In the genomic region with DNA sequence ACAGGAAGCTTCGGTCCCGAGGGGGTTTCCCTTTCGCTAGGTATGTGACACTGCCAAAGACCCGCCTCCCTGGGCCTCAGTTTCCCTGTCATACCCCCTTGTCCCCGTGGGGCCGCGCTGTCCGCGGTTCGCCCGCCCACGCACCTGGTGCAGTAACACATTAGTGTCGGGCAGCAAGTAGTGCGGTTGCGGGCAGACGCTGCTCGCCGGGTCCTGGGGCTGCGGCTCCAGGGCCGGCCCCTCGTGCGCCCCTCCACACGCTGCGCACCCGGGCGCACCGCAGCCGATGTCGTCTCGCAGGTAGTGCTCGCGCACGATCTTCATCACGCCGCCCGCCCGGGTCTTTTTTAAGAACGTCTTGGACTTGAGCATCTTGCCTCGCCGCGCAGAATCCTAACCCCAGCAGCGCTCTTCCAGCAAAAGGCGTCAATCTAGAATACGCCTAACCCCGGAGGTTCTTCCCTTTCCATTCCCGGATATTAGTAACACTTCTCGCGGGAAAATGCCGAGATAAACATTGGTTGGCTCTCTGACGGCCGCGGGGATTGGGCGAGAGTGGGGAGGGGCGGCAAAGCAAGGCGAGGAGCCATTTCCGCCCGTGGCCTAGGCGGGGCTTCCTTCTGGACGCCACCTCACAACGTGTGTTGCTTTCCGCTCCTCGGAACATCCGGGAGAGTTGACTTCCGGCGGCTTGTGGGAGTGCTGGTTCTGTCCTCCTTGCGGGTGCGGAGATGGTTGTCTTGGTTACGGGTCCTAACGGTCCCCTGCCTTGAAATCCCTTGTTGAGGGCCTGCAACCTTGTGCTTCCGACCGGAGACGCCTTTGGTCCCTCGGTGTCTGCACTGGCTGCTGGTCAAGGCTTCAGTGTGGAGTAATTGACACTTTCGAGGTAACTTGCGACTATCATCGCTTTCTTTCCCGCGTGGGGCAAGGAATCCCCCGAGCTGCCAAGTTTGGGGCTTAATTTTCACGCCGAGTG, we compare ENCODE assay signal across 8 cellular contexts. TPM values are rescaled to one million over a fixed set of nuclear protein-coding genes. Genes with fewer than 3 reads are reported as not detected.
DNase-seq lines count a peak whose midpoint lies in the region; ATAC-seq, FAIRE-seq and TF ChIP-seq lines count a peak whose summit lies in the region.

A gene with protein sequence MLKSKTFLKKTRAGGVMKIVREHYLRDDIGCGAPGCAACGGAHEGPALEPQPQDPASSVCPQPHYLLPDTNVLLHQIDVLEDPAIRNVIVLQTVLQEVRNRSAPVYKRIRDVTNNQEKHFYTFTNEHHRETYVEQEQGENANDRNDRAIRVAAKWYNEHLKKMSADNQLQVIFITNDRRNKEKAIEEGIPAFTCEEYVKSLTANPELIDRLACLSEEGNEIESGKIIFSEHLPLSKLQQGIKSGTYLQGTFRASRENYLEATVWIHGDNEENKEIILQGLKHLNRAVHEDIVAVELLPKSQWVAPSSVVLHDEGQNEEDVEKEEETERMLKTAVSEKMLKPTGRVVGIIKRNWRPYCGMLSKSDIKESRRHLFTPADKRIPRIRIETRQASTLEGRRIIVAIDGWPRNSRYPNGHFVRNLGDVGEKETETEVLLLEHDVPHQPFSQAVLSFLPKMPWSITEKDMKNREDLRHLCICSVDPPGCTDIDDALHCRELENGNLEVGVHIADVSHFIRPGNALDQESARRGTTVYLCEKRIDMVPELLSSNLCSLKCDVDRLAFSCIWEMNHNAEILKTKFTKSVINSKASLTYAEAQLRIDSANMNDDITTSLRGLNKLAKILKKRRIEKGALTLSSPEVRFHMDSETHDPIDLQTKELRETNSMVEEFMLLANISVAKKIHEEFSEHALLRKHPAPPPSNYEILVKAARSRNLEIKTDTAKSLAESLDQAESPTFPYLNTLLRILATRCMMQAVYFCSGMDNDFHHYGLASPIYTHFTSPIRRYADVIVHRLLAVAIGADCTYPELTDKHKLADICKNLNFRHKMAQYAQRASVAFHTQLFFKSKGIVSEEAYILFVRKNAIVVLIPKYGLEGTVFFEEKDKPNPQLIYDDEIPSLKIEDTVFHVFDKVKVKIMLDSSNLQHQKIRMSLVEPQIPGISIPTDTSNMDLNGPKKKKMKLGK (minus strand): TSS at position 440 of the 979 bp plus-strand sequence. CDS start 68 bp downstream, at position 372.
A gene with protein sequence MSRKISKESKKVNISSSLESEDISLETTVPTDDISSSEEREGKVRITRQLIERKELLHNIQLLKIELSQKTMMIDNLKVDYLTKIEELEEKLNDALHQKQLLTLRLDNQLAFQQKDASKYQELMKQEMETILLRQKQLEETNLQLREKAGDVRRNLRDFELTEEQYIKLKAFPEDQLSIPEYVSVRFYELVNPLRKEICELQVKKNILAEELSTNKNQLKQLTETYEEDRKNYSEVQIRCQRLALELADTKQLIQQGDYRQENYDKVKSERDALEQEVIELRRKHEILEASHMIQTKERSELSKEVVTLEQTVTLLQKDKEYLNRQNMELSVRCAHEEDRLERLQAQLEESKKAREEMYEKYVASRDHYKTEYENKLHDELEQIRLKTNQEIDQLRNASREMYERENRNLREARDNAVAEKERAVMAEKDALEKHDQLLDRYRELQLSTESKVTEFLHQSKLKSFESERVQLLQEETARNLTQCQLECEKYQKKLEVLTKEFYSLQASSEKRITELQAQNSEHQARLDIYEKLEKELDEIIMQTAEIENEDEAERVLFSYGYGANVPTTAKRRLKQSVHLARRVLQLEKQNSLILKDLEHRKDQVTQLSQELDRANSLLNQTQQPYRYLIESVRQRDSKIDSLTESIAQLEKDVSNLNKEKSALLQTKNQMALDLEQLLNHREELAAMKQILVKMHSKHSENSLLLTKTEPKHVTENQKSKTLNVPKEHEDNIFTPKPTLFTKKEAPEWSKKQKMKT (plus strand): TSS at position 673 of the 979 bp plus-strand sequence. CDS start 1,337 bp downstream, outside the sequence.

- peak; percentile 99 for FAIRE-seq in GM12892 (lab: Jason Lieb, UNC)

- WGBS in adrenal gland, 4 donors = 0 to 1% (median 0%) methylated on average over 22 to 81 of the region's 81 CpGs
- 0 to 1% methylated on average over 81 of the region's 81 CpGs for WGBS in heart right ventricle, 2 donors
- WGBS in upper lobe of left lung, 2 donors = 0 to 1% methylated on average over 37 to 57 of the region's 81 CpGs

- intact Hi-C loops in adrenal gland (cut with DNase I) (no loop called here), heart right ventricle (cut with DNase I) (loop anchor here in 5 of 10 donors (2.0 to 10.0 kb wide), 3 partner anchors 54 to 57 kb away; a partner anchor contains a TSS), posterior cingulate gyrus (cut with DNase I) (loop anchor here (2.0 kb wide), 1 partner anchor 55 kb away; a partner anchor contains a TSS)

- H3K9me3 ChIP-seq in adrenal gland (replicated peaks in 1 of 3) (no peaks in the 10 kb centered on the region), heart right ventricle (no peaks in the 10 kb centered on the region), upper lobe of left lung (no peaks in the 10 kb centered on the region)

- H3K4me1 ChIP-seq in adrenal gland (replicated peaks in 1 of 2) = peaks cover 8 to 42% of the 10 kb centered on the region in 2 donors
- peaks cover 0 to 56% (median 40%) of the 10 kb centered on the region in 9 donors for H3K4me1 ChIP-seq in heart right ventricle
- peaks cover 27 to 52% (median 29%) of the 10 kb centered on the region in 4 donors for H3K4me1 ChIP-seq in upper lobe of left lung

- TF ChIP-seq CTCF in adrenal gland (IDR thresholded peaks at IDR 0.05) (peak in 2 of 6 experiments; percentile 15 to 19), heart right ventricle (IDR thresholded peaks at IDR 0.05) (peak in 1 of 9 donors; percentile 10), upper lobe of left lung (IDR thresholded peaks at IDR 0.05) (peak in 2 of 6 experiments; percentile 9 to 18)

- peak within 1 kb of the TSS; percentile 79 to 99 (median 96) for H3K4me3 ChIP-seq in adrenal gland
- peak within 1 kb of the TSS; percentile 85 to 99 (median 94) for H3K4me3 ChIP-seq in heart right ventricle
- H3K4me3 ChIP-seq in upper lobe of left lung = peak within 1 kb of the TSS; percentile 84 to 99 (median 94)

- H3K36me3 ChIP-seq in adrenal gland (replicated peaks in 1 of 2) (peaks cover 0 to 16% of the 10 kb centered on the region in 2 donors), heart right ventricle (peaks cover 0 to 56% (median 14%) of the 10 kb centered on the region in 9 donors), upper lobe of left lung (peaks cover 6 to 25% (median 12%) of the 10 kb centered on the region in 4 donors)

- peak within 1 kb of the TSS in 4 of 5 donors; percentile 67 to 95 (median 78) for H3K27ac ChIP-seq in adrenal gland
- peak within 1 kb of the TSS; percentile 38 to 95 (median 90) for H3K27ac ChIP-seq in heart right ventricle
- H3K27ac ChIP-seq in upper lobe of left lung = peak within 1 kb of the TSS; percentile 84 to 93 (median 91)

- TF ChIP-seq POLR2A in GM12892 (IDR thresholded peaks at IDR 0.05; ENCODE audit: low read depth, low read length) = peak; percentile 96
- TF ChIP-seq POLR2A in adrenal gland (IDR thresholded peaks at IDR 0.05) = peak; percentile 60 to 86
- peak in 3 of 4 donors; percentile 63 to 86 (median 74) for TF ChIP-seq POLR2A in upper lobe of left lung (IDR thresholded peaks at IDR 0.05)

- no peaks in the 10 kb centered on the region for H3K27me3 ChIP-seq in adrenal gland
- H3K27me3 ChIP-seq in heart right ventricle = no peaks in the 10 kb centered on the region
- no peaks in the 10 kb centered on the region for H3K27me3 ChIP-seq in upper lobe of left lung

- DNase-seq in GM12892 (ENCODE audit: insufficient read length) (peak; percentile 71), NCI-H146 (lab: John Stamatoyannopoulos, UW) (peak; percentile 99), T-helper 1 cell (peak; percentile 91 to 98 (median 95)), adrenal gland (peak; percentile 97 to 99 (median 98)), heart right ventricle (peak; percentile 95 to 98), posterior cingulate gyrus (peak; percentile 94 to 100 (median 98)), upper lobe of left lung (peak; percentile 94 to 98)

- peak; percentile 96 for ATAC-seq in HG02852 (IDR thresholded peaks at IDR 0.05; ENCODE audit: unreplicated experiment)
- ATAC-seq in heart right ventricle = peak; percentile 100
- peak; percentile 100 for ATAC-seq in upper lobe of left lung (ENCODE audit: low FRiP score in 2 of 2)

- peak in 1 of 4 donors; percentile 83 for TF ChIP-seq EP300 in upper lobe of left lung (IDR thresholded peaks at IDR 0.05)

RNA-seq across cellular contexts. Expression of the first gene that starts in this region (rescaled TPM):
- 36.1 TPM for polyA plus RNA-seq in GM12892 (2012; ENCODE audit: missing spikeins)
- total RNA-seq in adrenal gland (10 to 100 TPM in 7 of 8 donors, 1 to 10 TPM in 1; 7.6 to 30.7 (median 21.5) TPM), heart right ventricle (10 to 100 TPM; 13.6 to 19.6 (median 17.2) TPM), upper lobe of left lung (10 to 100 TPM in 5 of 6 donors, 1 to 10 TPM in 1; 7.3 to 32.3 (median 26.8) TPM)
- polyA plus RNA-seq in adrenal gland (10 to 100 TPM in 1 of 3 donors, 1 to 10 TPM in 2; 7.8 to 30.1 (median 8.3) TPM), heart right ventricle (1 to 10 TPM; 5.9 to 7.3 TPM)

RNA-seq across cellular contexts. Expression of the second gene that starts in this region (rescaled TPM):
- 19.6 TPM for polyA plus RNA-seq in GM12892 (2012; ENCODE audit: missing spikeins)
- total RNA-seq in adrenal gland (10 to 100 TPM in 6 of 8 donors, 1 to 10 TPM in 2; 3.9 to 23.1 (median 14.0) TPM), heart right ventricle (10 to 100 TPM; 12.1 to 20.9 (median 16.7) TPM), upper lobe of left lung (10 to 100 TPM; 14.1 to 80.7 (median 21.4) TPM)
- polyA plus RNA-seq in adrenal gland (10 to 100 TPM; 18.6 to 23.6 (median 21.7) TPM), heart right ventricle (10 to 100 TPM in 1 of 2 donors, 1 to 10 TPM in 1; 7.5 to 17.9 TPM)

Comparison
In these comparisons a context has a peak if more than half of its experiments do, and no peak if none do; other contexts are left out.
1. Peak in every context shown above with its lines: DNase-seq, ATAC-seq, H3K4me3 ChIP-seq and H3K27ac ChIP-seq.